Comparison of ENCODE assay signal across 8 cellular contexts in the genomic region with DNA sequence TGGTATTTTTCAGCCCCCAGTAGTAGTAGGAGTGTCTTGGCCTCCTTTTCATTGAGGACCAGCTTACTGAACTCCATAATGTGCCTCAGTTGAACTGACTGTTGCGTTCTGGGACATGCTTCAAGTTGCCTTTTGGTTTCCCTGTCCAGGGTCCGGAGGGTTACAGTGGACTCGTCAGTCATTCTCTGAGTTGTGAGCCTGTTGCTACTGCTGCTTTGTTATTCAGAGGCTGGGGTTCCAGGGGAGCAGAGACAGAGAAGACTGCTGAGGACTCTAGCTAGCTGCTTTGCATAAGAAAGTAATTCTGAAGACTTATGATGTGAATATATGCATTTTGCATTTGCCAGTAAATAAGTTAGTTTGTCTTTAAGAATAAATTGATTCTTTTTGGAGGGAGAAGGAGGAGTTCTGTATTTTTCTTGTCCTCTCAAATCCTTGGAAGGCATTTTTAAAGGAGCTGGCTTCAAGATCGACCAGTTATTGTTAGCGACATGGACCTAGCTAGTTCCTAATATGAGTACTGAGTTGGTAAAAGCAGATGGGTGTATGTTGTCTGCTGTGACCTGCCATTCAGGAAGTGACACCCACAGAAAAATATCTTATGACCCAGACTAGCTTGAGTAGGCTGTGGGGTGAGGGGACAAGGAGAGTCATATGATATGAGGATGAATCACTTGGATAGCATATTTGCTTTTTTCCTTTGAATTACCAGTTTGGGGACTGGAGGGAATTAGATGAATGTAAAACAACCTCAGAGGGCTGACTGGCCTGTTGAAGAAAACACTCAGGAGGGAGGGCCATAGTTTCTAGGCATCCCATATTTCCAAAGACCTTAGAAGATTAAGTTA. TPM values are rescaled to one million over a fixed set of nuclear protein-coding genes. Genes with fewer than 3 reads are reported as not detected.
DNase-seq lines count a peak whose midpoint lies in the region; ATAC-seq and TF ChIP-seq lines count a peak whose summit lies in the region.

No MANE protein-coding gene starts in this region.

- POLR2A ChIA-PET in CD8-positive, alpha-beta T cell (lab: Charles Lee): interaction anchor here (0.8 to 1.1 kb wide), 2 partner anchors 12 to 15 kb away, joined by 3 read pairs; partner anchors contain the start of gene MORN4

- H3K27me3 ChIP-seq in CD8-positive, alpha-beta T cell (ENCODE audit: insufficient read depth, low read length): no peaks in the 10 kb centered on the region
- H3K27me3 ChIP-seq in esophagus muscularis mucosa: no peaks in the 10 kb centered on the region
- no peaks in the 10 kb centered on the region for H3K27me3 ChIP-seq in BE2C

- peaks cover 7% of the 10 kb centered on the region for H3K36me3 ChIP-seq in CD8-positive, alpha-beta T cell (ENCODE audit: insufficient read depth, low read length)
- H3K36me3 ChIP-seq in esophagus muscularis mucosa: peaks cover 15 to 62% (median 53%) of the 10 kb centered on the region in 4 donors
- peaks cover 57% of the 10 kb centered on the region for H3K36me3 ChIP-seq in BE2C

- TF ChIP-seq POLR2A in esophagus muscularis mucosa (IDR thresholded peaks at IDR 0.05; ENCODE audit: low read depth): no peak

- TF ChIP-seq CTCF in CD8-positive, alpha-beta T cell (IDR thresholded peaks at IDR 0.05): no peak
- no peak for TF ChIP-seq CTCF in esophagus muscularis mucosa (IDR thresholded peaks at IDR 0.05)
- no peak for TF ChIP-seq CTCF in neural crest cell (conservative IDR thresholded peaks at IDR 0.05)
- TF ChIP-seq CTCF in BE2C (IDR thresholded peaks at IDR 0.05; ENCODE audit: low read depth, low read length): no peak

- H3K27me3 Mint-ChIP-seq in CD8-positive, alpha-beta T cell (ENCODE audit: low read depth): no peaks in the 10 kb centered on the region
- H3K27me3 Mint-ChIP-seq in neural crest cell (ENCODE audit: low read depth): no peaks in the 10 kb centered on the region

- CTCF ChIA-PET in CD8-positive, alpha-beta T cell (lab: Charles Lee): interaction anchor here (0.7 to 1.5 kb wide), 3 partner anchors 27 to 88 kb away, joined by 3 to 5 read pairs (median 4); partner anchors contain the start of gene ZFYVE27

- no peaks in the 10 kb centered on the region for H3K9me3 ChIP-seq in CD8-positive, alpha-beta T cell (ENCODE audit: low read length)
- H3K9me3 ChIP-seq in esophagus muscularis mucosa (no peaks in the 10 kb centered on the region), BE2C (no peaks in the 10 kb centered on the region; the same call in 1 of the 2 replicates)

- H3K4me1 Mint-ChIP-seq in CD8-positive, alpha-beta T cell (ENCODE audit: low read depth): peaks cover 21% of the 10 kb centered on the region
- H3K4me1 Mint-ChIP-seq in neural crest cell: peaks cover 17% of the 10 kb centered on the region

- H3K4me3 Mint-ChIP-seq in CD8-positive, alpha-beta T cell: peak overlapping the region; percentile 13
- H3K4me3 Mint-ChIP-seq in neural crest cell: no peak overlapping the region

- peak overlapping the region; percentile 86 for H3K27ac Mint-ChIP-seq in CD8-positive, alpha-beta T cell
- peak overlapping the region; percentile 29 for H3K27ac Mint-ChIP-seq in neural crest cell (ENCODE audit: unreplicated experiment)

- H3K9me3 Mint-ChIP-seq in CD8-positive, alpha-beta T cell: no peaks in the 10 kb centered on the region
- H3K9me3 Mint-ChIP-seq in neural crest cell: no peaks in the 10 kb centered on the region

- peaks cover 11% of the 10 kb centered on the region for H3K4me1 ChIP-seq in CD8-positive, alpha-beta T cell (ENCODE audit: insufficient read depth, low read length)
- H3K4me1 ChIP-seq in esophagus muscularis mucosa: peaks cover 0 to 31% (median 26%) of the 10 kb centered on the region in 4 donors
- peaks cover 5% of the 10 kb centered on the region; the same call in 1 of the 2 replicates for H3K4me1 ChIP-seq in BE2C

- intact Hi-C loops in CD8-positive, alpha-beta T cell (cut with DNase I, micrococcal nuclease): loop anchor here in 1 of 2 experiments (10.0 kb wide), 1 partner anchor 1966 kb away; no protein-coding TSS in a partner anchor
- intact Hi-C loops in esophagus muscularis mucosa (cut with DNase I): no loop called here

- H3K36me3 Mint-ChIP-seq in CD8-positive, alpha-beta T cell: peaks cover 57% of the 10 kb centered on the region
- peaks cover 5% of the 10 kb centered on the region for H3K36me3 Mint-ChIP-seq in neural crest cell (ENCODE audit: low read depth)

- TF ChIP-seq EP300 in esophagus muscularis mucosa (IDR thresholded peaks at IDR 0.05): no peak

- ATAC-seq in CD8-positive, alpha-beta T cell: peak; percentile 97
- ATAC-seq in GM21360 (IDR thresholded peaks at IDR 0.05; ENCODE audit: unreplicated experiment): peak; percentile 74

- WGBS in esophagus muscularis mucosa: 83% methylated on average over 5 of the region's 5 CpGs

- no peak overlapping the region for H3K4me3 ChIP-seq in CD8-positive, alpha-beta T cell (ENCODE audit: low read depth, low read length)
- H3K4me3 ChIP-seq in esophagus muscularis mucosa (no peak overlapping the region), BE2C (ENCODE audit: low read depth, low read length) (no peak overlapping the region)

- H3K27ac ChIP-seq in CD8-positive, alpha-beta T cell (ENCODE audit: low read depth, low read length): peak overlapping the region; percentile 40
- peak overlapping the region; percentile 16 to 61 (median 48) for H3K27ac ChIP-seq in esophagus muscularis mucosa (replicated peaks in 1 of 4)

- DNase-seq in CD8-positive, alpha-beta T cell: peak in 5 of 7 experiments; percentile 17 to 39 (median 18)
- peak; percentile 72 for DNase-seq in HS-27A (ENCODE audit: low read depth)
- peak; percentile 21 for DNase-seq in activated CD4-positive, alpha-beta T cell treated with anti-CD3 and anti-CD28 coated beads, Interleukin-2, amount 50 U/mL, for 4 hours
- DNase-seq in esophagus muscularis mucosa (ENCODE audit: extremely low spot score): no peak
- no peak for DNase-seq in neural crest cell (ENCODE audit: low read depth, low spot score)
- no peak for DNase-seq in KG1 (lab: John Stamatoyannopoulos, UW)
- DNase-seq in BE2C: no peak

RNA-seq across cellular contexts. Expression of gene PI4K2A, which starts 8.3 kb away (rescaled TPM):
- 10 to 100 TPM; 37.6 to 37.7 TPM for total RNA-seq in CD8-positive, alpha-beta T cell
- 10 to 100 TPM; 17.0 to 27.3 (median 24.1) TPM for total RNA-seq in esophagus muscularis mucosa
- total RNA-seq in neural crest cell: 19.3 and 19.4 TPM in 2 replicates
- 25.7 TPM for polyA plus RNA-seq in BE2C (2012; ENCODE audit: insufficient read depth, insufficient read length, low read depth)

RNA-seq across cellular contexts. Expression of gene MORN4, which starts 15.5 kb away (rescaled TPM):
- total RNA-seq in CD8-positive, alpha-beta T cell: not detected
- 10 to 100 TPM in 1 of 4 donors, 1 to 10 TPM in 3; 2.1 to 11.5 (median 4.5) TPM for total RNA-seq in esophagus muscularis mucosa
- 25.9 and 27.2 TPM in 2 replicates for total RNA-seq in neural crest cell
- 15.5 TPM for polyA plus RNA-seq in BE2C (2012; ENCODE audit: insufficient read depth, insufficient read length, low read depth)

RNA-seq across cellular contexts. Expression of gene AVPI1, which starts 38.3 kb away (rescaled TPM):
- total RNA-seq in CD8-positive, alpha-beta T cell: 10 to 100 TPM; 13.7 TPM
- total RNA-seq in esophagus muscularis mucosa: 10 to 100 TPM; 29.9 to 65.5 (median 36.3) TPM
- total RNA-seq in neural crest cell: 2.4 and 3.3 TPM in 2 replicates
- 10.0 TPM for polyA plus RNA-seq in BE2C (2012; ENCODE audit: insufficient read depth, insufficient read length, low read depth)

RNA-seq across cellular contexts. Expression of gene C10orf62, which starts 59.3 kb away (rescaled TPM):
- not detected for total RNA-seq in CD8-positive, alpha-beta T cell
- total RNA-seq in esophagus muscularis mucosa (under 1 TPM in 1 of 4 donors, not detected in 3; 0.46 TPM), neural crest cell (not detected in 2 replicates)
- polyA plus RNA-seq in BE2C (2012; ENCODE audit: insufficient read depth, insufficient read length, low read depth): not detected

Comparison
In these comparisons a context has a peak if more than half of its experiments do, and no peak if none do; other contexts are left out.
1. DNase-seq: peak in CD8-positive, alpha-beta T cell (5 of 7), HS-27A (single experiment) and activated CD4-positive, alpha-beta T cell treated with anti-CD3 and anti-CD28 coated beads, Interleukin-2, amount 50 U/mL, for 4 hours (2 of 2); none in esophagus muscularis mucosa (single experiment), neural crest cell (single experiment), KG1 (single experiment) and BE2C (single experiment).